ENCODE assay signal across 14 cellular contexts in genomic region chr10:77357611-77358010, GRCh38.
DNase-seq lines count a peak whose midpoint lies in the region; ATAC-seq and TF ChIP-seq lines count a peak whose summit lies in the region.
"Had no signal": no experiment of that assay in that cellular context is flagged by ENCODE, and none has a peak within 500 bp of the region (broad histone marks: within the 10 kb centered on the region; RNA-seq: fewer than 3 reads in every experiment).

No MANE protein-coding gene starts in this region.

- no peaks in the 10 kb centered on the region for H3K9me3 Mint-ChIP-seq in osteocyte (ENCODE audit: unreplicated experiment)

- TF ChIP-seq CTCF in AG09309 (IDR thresholded peaks at IDR 0.05; ENCODE audit: control insufficient read depth, insufficient read depth, low read depth, low read length, missing control alignments) (no peak), choroid plexus epithelial cell (conservative IDR thresholded peaks at IDR 0.05; ENCODE audit: low read depth, low read length) (no peak), osteocyte (IDR thresholded peaks at IDR 0.05) (no peak)

- DNase-seq in AG09309 (ENCODE audit: low read depth) = peak; percentile 29
- peak; percentile 80 for DNase-seq in LHCN-M2 (ENCODE audit: low read depth)
- DNase-seq in choroid plexus epithelial cell (ENCODE audit: low read depth) = peak; percentile 74
- DNase-seq in osteocyte (ENCODE audit: extremely low spot score, unreplicated experiment) = no peak
- no peak for DNase-seq in stimulated activated naive CD4-positive, alpha-beta T cell (lab: John Stamatoyannopoulos, UW)
- DNase-seq in NCI-H1930 (lab: John Stamatoyannopoulos, UW) = no peak
- DNase-seq: activated T-cell treated with anti-CD3 and anti-CD28 coated beads for 4 hours, body of pancreas, NCI-H510A, Right ventricle myocardium superior, upper lobe of right lung had no signal

- H3K4me3 ChIP-seq in AG09309 (ENCODE audit: control insufficient read depth, low read depth, low read length) (no peak overlapping the region), choroid plexus epithelial cell (ENCODE audit: low read depth, low read length) (no peak overlapping the region)
- H3K4me3 ChIP-seq: body of pancreas, skin epidermis, upper lobe of right lung had no signal

- no peak for ATAC-seq in HG02840 (IDR thresholded peaks at IDR 0.05; ENCODE audit: low FRiP score, unreplicated experiment)
- no peak for ATAC-seq in HG03175 (IDR thresholded peaks at IDR 0.05; ENCODE audit: unreplicated experiment)
- ATAC-seq: body of pancreas, upper lobe of right lung had no signal

- H3K27ac Mint-ChIP-seq in osteocyte (ENCODE audit: unreplicated experiment) = peak overlapping the region; percentile 93

- peaks cover 59% of the 10 kb centered on the region for H3K4me1 Mint-ChIP-seq in osteocyte (ENCODE audit: unreplicated experiment)

- no peak overlapping the region for H3K4me3 Mint-ChIP-seq in osteocyte (ENCODE audit: unreplicated experiment)

- no peaks in the 10 kb centered on the region for H3K36me3 Mint-ChIP-seq in osteocyte (ENCODE audit: unreplicated experiment)

- H3K27me3 Mint-ChIP-seq in osteocyte (ENCODE audit: unreplicated experiment) = no peaks in the 10 kb centered on the region

Comparison
In these comparisons a context has a peak if more than half of its experiments do, and no peak if none do; other contexts are left out.
1. DNase-seq: peak in AG09309 (single experiment), LHCN-M2 (single experiment) and choroid plexus epithelial cell (single experiment); none in osteocyte (single experiment), stimulated activated naive CD4-positive, alpha-beta T cell (0 of 6) and NCI-H1930 (0 of 2).